In the genomic region with DNA sequence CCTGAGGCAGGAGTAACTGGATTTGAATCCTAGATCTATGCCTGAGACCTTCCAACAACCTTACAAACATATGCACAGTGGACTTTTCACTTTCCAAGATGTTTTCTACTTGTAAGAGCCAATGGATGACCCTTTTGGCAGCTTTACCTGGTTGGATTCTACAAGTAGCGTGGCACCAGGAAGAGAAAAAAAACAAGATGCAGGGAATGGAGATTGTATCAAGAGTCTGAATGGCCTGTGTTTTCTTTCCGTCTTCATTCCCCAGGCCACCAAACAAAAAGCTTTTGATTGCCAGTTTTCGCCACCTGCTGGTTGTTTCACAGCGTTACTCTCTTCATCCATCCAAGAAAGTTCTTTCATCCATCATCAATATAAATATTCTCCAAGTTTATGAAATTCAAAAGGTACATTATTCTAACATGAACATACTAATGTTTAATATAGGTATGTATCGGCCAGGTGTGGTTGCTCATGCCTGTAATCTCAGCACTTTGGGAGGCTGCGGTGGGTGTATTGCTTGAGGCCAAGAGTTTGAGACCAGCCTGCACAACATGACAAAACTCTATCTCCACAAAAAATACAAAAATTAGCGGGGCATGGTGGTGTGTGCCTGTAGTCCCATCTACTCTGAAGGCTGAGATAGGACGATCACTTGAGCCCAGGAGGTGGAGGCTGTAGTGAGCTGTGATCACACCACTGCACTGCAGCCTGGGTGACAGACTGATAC, we compare ENCODE assay signal across 8 cellular contexts. TPM values are rescaled to one million over a fixed set of nuclear protein-coding genes. Genes with fewer than 3 reads are reported as not detected.
A peak's percentile ranks its signal among the peaks of the same experiment; 100 is the strongest.
DNase-seq lines count a peak whose midpoint lies in the region; ATAC-seq and TF ChIP-seq lines count a peak whose summit lies in the region.

No MANE protein-coding gene starts in this region.

- no peak overlapping the region for H3K27ac ChIP-seq in H9 (ENCODE audit: insufficient read length, low read depth, low read length)
- no peak overlapping the region for H3K27ac ChIP-seq in effector memory CD4-positive, alpha-beta T cell (ENCODE audit: insufficient read depth, low read length, poor library complexity, severe bottlenecking)
- peak overlapping the region; percentile 66 to 67 for H3K27ac ChIP-seq in thoracic aorta

- H4K8ac ChIP-seq in H9 (replicated peaks; ENCODE audit: insufficient read length, low read depth, low read length): no peak overlapping the region

- no peak overlapping the region for H3K4me2 ChIP-seq in H9 (ENCODE audit: insufficient read depth, insufficient read length, low read length)

- no peak overlapping the region for H3K4me3 ChIP-seq in effector memory CD4-positive, alpha-beta T cell (ENCODE audit: insufficient read depth, low read depth, low read length, poor library complexity, severe bottlenecking)
- no peak overlapping the region for H3K4me3 ChIP-seq in thoracic aorta

- no peaks in the 10 kb centered on the region; a peak in 1 of 5 replicates for H3K9me3 Mint-ChIP-seq in H9
- no peaks in the 10 kb centered on the region for H3K9me3 Mint-ChIP-seq in mesothelial cell of epicardium

- H2BK120ac ChIP-seq in H9 (ENCODE audit: low read depth, low read length, poor library complexity, severe bottlenecking): no peak overlapping the region

- no peak overlapping the region for H2AK5ac ChIP-seq in H9 (ENCODE audit: insufficient read length, low read length)

- no peak overlapping the region for H3T11ph ChIP-seq in H9 (ENCODE audit: low read length)

- no peak overlapping the region for H4K91ac ChIP-seq in H9 (ENCODE audit: insufficient read length, low read depth, low read length)

- no peak overlapping the region for H3K18ac ChIP-seq in H9 (ENCODE audit: insufficient read length, low read depth, low read length)

- H4K5ac ChIP-seq in H9 (ENCODE audit: insufficient read length, low read depth, low read length): no peak overlapping the region

- H3K4me1 Mint-ChIP-seq in H9 (peaks cover 18 to 30% of the 10 kb centered on the region in 2 experiments), mesothelial cell of epicardium (peaks cover 25% of the 10 kb centered on the region)

- TF ChIP-seq CTCF in H9 (conservative IDR thresholded peaks at IDR 0.05): peak; percentile 86
- peak; percentile 90 for TF ChIP-seq CTCF in mesothelial cell of epicardium (IDR thresholded peaks at IDR 0.05; ENCODE audit: unreplicated experiment)
- TF ChIP-seq CTCF in thoracic aorta (IDR thresholded peaks at IDR 0.05): peak; percentile 80

- no peak overlapping the region for H3K9ac ChIP-seq in H9 (ENCODE audit: extremely low read depth, insufficient read length, low read length)

- H3K9me3 ChIP-seq in H9 (ENCODE audit: control insufficient read depth, low read depth, low read length) (no peaks in the 10 kb centered on the region), thoracic aorta (no peaks in the 10 kb centered on the region)
- H3K9me3 ChIP-seq in effector memory CD4-positive, alpha-beta T cell (ENCODE audit: control insufficient read depth, low read length): no peaks in the 10 kb centered on the region

- peak; percentile 72 for DNase-seq in CD1c-positive myeloid dendritic cell (ENCODE audit: extremely low spot score)
- DNase-seq in H9: peak; percentile 42
- DNase-seq in NCI-H446 treated with DMSO at 0.1 percent for 48 hours (lab: John Stamatoyannopoulos, UW): peak; percentile 51
- peak; percentile 55 to 66 for DNase-seq in activated CD4-positive, alpha-beta T cell treated with anti-CD3 and anti-CD28 coated beads for 4 hours
- DNase-seq in effector memory CD4-positive, alpha-beta T cell: peak in 2 of 3 donors; percentile 29 to 49
- DNase-seq in mesothelial cell of epicardium (ENCODE audit: low spot score in 2 of 2, unreplicated experiment in 2 of 2): peak in 1 of 2 experiments; percentile 53
- DNase-seq in thoracic aorta (ENCODE audit: low spot score): no peak

- ATAC-seq in thoracic aorta (ENCODE audit: insufficient number of reproducible peaks, low FRiP score, low read depth) (no peak), GM19455 (IDR thresholded peaks at IDR 0.05; ENCODE audit: unreplicated experiment) (no peak)

- no peak overlapping the region for H2BK5ac ChIP-seq in H9 (ENCODE audit: insufficient read length, low read length)

- peaks cover 10% of the 10 kb centered on the region; the same call in 1 of the 2 replicates for H3K27me3 ChIP-seq in H9 (ENCODE audit: insufficient read depth, low read length)
- H3K27me3 ChIP-seq in effector memory CD4-positive, alpha-beta T cell (replicated peaks; ENCODE audit: control insufficient read depth, insufficient read depth, low read length, poor library complexity, severe bottlenecking): no peaks in the 10 kb centered on the region
- H3K27me3 ChIP-seq in thoracic aorta (replicated peaks; ENCODE audit: insufficient read depth): no peaks in the 10 kb centered on the region

- H2BK20ac ChIP-seq in H9 (ENCODE audit: low read depth, low read length, poor library complexity, severe bottlenecking): no peak overlapping the region

- no peaks in the 10 kb centered on the region for H3K36me3 ChIP-seq in effector memory CD4-positive, alpha-beta T cell (ENCODE audit: control insufficient read depth, insufficient read depth, low read length)
- H3K36me3 ChIP-seq in thoracic aorta: no peaks in the 10 kb centered on the region

- no CpG with 5 or more reads among the region's 8 CpGs for WGBS in H9 (ENCODE audit: extremely low coverage, insufficient read length, low lambda C conversion rate)

- no peak overlapping the region for H2BK15ac ChIP-seq in H9 (ENCODE audit: low read depth, low read length)

- peak overlapping the region; percentile 1 for H2AFZ ChIP-seq in H9 (ENCODE audit: low read length)

- H3K27me3 Mint-ChIP-seq in H9 (ENCODE audit: low read depth) (peaks cover 31% of the 10 kb centered on the region), mesothelial cell of epicardium (ENCODE audit: low read depth) (peaks cover 11% of the 10 kb centered on the region)

- H3K36me3 Mint-ChIP-seq in H9 (ENCODE audit: insufficient read depth in 1 of 3, low read depth in 3 of 3) (no peaks in the 10 kb centered on the region; a peak in 1 of 7 replicates), mesothelial cell of epicardium (no peaks in the 10 kb centered on the region)

- H3K4me1 ChIP-seq in H9 (ENCODE audit: insufficient read depth, low read length) (0 out of 2 replicates have a peak, but pooled peaks cover 2% of the 10 kb centered on the region), thoracic aorta (ENCODE audit: control insufficient read depth in 1 of 2, low read depth in 2 of 2) (peaks cover 5 to 19% of the 10 kb centered on the region in 2 donors)
- H3K4me1 ChIP-seq in effector memory CD4-positive, alpha-beta T cell (ENCODE audit: control insufficient read depth, insufficient read depth, low read length, poor library complexity, severe bottlenecking): peaks cover 4% of the 10 kb centered on the region

- H3K79me2 ChIP-seq in H9 (ENCODE audit: insufficient read depth, low read length): no peaks in the 10 kb centered on the region

- no peak overlapping the region for H3K14ac ChIP-seq in H9 (ENCODE audit: insufficient read depth, low read length)

- no peak overlapping the region for H3K23ac ChIP-seq in H9 (ENCODE audit: insufficient read length, low read depth, low read length)

- H4K20me1 ChIP-seq in H9 (ENCODE audit: control insufficient read depth, insufficient read depth, insufficient read length): no peaks in the 10 kb centered on the region

- peaks cover 15% of the 10 kb centered on the region for H3K23me2 ChIP-seq in H9 (ENCODE audit: insufficient read length, low read depth, low read length, poor library complexity, severe bottlenecking)

- H3K4me3 Mint-ChIP-seq in H9: no peak overlapping the region
- no peak overlapping the region for H3K4me3 Mint-ChIP-seq in mesothelial cell of epicardium

- H3K56ac ChIP-seq in H9 (ENCODE audit: insufficient read length, low read depth, low read length): no peak overlapping the region

- H2BK12ac ChIP-seq in H9 (ENCODE audit: insufficient read length, low read depth, low read length): no peak overlapping the region

- no peaks in the 10 kb centered on the region for H3K79me1 ChIP-seq in H9 (ENCODE audit: insufficient read depth, low read depth, low read length, poor library complexity, severe bottlenecking)

- no peak overlapping the region for H3K4ac ChIP-seq in H9 (ENCODE audit: low read depth, low read length)

- H3K27ac Mint-ChIP-seq in H9: no peak overlapping the region
- peak overlapping the region; percentile 27 for H3K27ac Mint-ChIP-seq in mesothelial cell of epicardium

RNA-seq across cellular contexts. Expression of gene BCL2, which starts 3.5 kb away (rescaled TPM):
- 1.2 and 1.3 TPM in 2 replicates for total RNA-seq in H9 (2021)
- total RNA-seq in mesothelial cell of epicardium: 8.4 to 9.3 TPM (median 8.5 TPM) in 3 replicates
- total RNA-seq in thoracic aorta: 10 to 100 TPM; 22.9 to 29.3 TPM

RNA-seq across cellular contexts. Expression of gene KDSR, which starts 43.9 kb away (rescaled TPM):
- total RNA-seq in H9 (2021): 50.0 and 58.5 TPM in 2 replicates
- total RNA-seq in mesothelial cell of epicardium: 47.0 to 52.8 TPM (median 52.3 TPM) in 3 replicates
- total RNA-seq in thoracic aorta: 10 to 100 TPM; 46.2 to 72.4 TPM

Comparison
In these comparisons a context has a peak if more than half of its experiments do, and no peak if none do; other contexts are left out.
1. H3K27ac ChIP-seq: peak in thoracic aorta (2 of 2); none in H9 (single experiment) and effector memory CD4-positive, alpha-beta T cell (single experiment).
2. Peak in every context shown above with its lines, with median percentiles within 50 percentile points of each other: CTCF ChIP-seq.